19 cellular contexts compared by ENCODE assay signal in genomic region chr16:75065808-75066149, GRCh38. TPM values are rescaled to one million over a fixed set of nuclear protein-coding genes. Genes with fewer than 3 reads are reported as not detected.
A peak's percentile ranks its signal among the peaks of the same experiment; 100 is the strongest.
DNase-seq lines count a peak whose midpoint lies in the region; ATAC-seq and TF ChIP-seq lines count a peak whose summit lies in the region.
"Had no signal": no experiment of that assay in that cellular context is flagged by ENCODE, and none has a peak within 500 bp of the region (broad histone marks: within the 10 kb centered on the region; RNA-seq: fewer than 3 reads in every experiment).

No MANE protein-coding gene starts in this region.

- no peaks in the 10 kb centered on the region for H3K9me3 Mint-ChIP-seq in CD4-positive, alpha-beta T cell
- H3K9me3 Mint-ChIP-seq in progenitor cell of endocrine pancreas (ENCODE audit: low read depth): no peaks in the 10 kb centered on the region
- H3K9me3 Mint-ChIP-seq: activated CD8-positive, alpha-beta T cell treated with anti-CD3 and anti-CD28 coated beads for 36 hours; activated T-helper 2 cell treated with anti-CD3 and anti-CD28 coated beads, Interferon-gamma antibody, Interleukin-2, Interleukin-4, amounts not matched to agents 10 μg/mL and 5 μg/mL and 100 μg/mL, durations not matched to agents 14 hours and 24 hours and 36 hours had no signal

- peaks cover 29% of the 10 kb centered on the region for H3K4me1 ChIP-seq in hepatocyte (ENCODE audit: insufficient read depth)
- H3K4me1 ChIP-seq in ascending aorta: peaks cover 0 to 6% of the 10 kb centered on the region in 2 donors
- H3K4me1 ChIP-seq: foreskin keratinocyte had no signal

- TF ChIP-seq CTCF in CD4-positive, alpha-beta T cell (IDR thresholded peaks at IDR 0.05): no peak
- TF ChIP-seq CTCF in NB4 (IDR thresholded peaks at IDR 0.05; ENCODE audit: low read depth, low read length) (no peak), hepatocyte (IDR thresholded peaks at IDR 0.05; ENCODE audit: poor library complexity) (no peak), progenitor cell of endocrine pancreas (IDR thresholded peaks at IDR 0.05; ENCODE audit: unreplicated experiment) (no peak), ascending aorta (IDR thresholded peaks at IDR 0.05) (no peak), lower leg skin (IDR thresholded peaks at IDR 0.05) (no peak)

- H3K79me2 ChIP-seq in hepatocyte: peaks cover 80% of the 10 kb centered on the region

- H3K4me3 Mint-ChIP-seq in CD4-positive, alpha-beta T cell: no peak overlapping the region
- no peak overlapping the region for H3K4me3 Mint-ChIP-seq in progenitor cell of endocrine pancreas (ENCODE audit: low read depth)
- H3K4me3 Mint-ChIP-seq: neural progenitor cell had no signal

- no peak for TF ChIP-seq POLR2A in NB4 (IDR thresholded peaks at IDR 0.05; ENCODE audit: extremely low read depth, insufficient read length)
- no peak for TF ChIP-seq POLR2A in lower leg skin (IDR thresholded peaks at IDR 0.05)

- no peaks in the 10 kb centered on the region for H3K9me2 ChIP-seq in hepatocyte (replicated peaks; ENCODE audit: insufficient read depth)

- intact Hi-C loops in CD4-positive, alpha-beta T cell (cut with DNase I, micrococcal nuclease): no loop called here
- intact Hi-C loops in ascending aorta (cut with DNase I) (no loop called here), lower leg skin (cut with DNase I; ENCODE audit: low total_unique reads) (no loop called here)

- 63% methylated on average over 4 of the region's 4 CpGs for WGBS in hepatocyte (ENCODE audit: low lambda C conversion rate, missing lambda C conversion rate)
- 84 to 86% methylated on average over 4 of the region's 4 CpGs for WGBS in lower leg skin, 2 donors

- H3K36me3 ChIP-seq in hepatocyte (replicated peaks; ENCODE audit: insufficient read depth, low read depth) (no peaks in the 10 kb centered on the region), ascending aorta (no peaks in the 10 kb centered on the region)
- H3K36me3 ChIP-seq: left ventricle myocardium inferior, neural progenitor cell had no signal

- no peak overlapping the region for H2AFZ ChIP-seq in hepatocyte
- H2AFZ ChIP-seq: neural progenitor cell had no signal

- DNase-seq in CD4-positive, alpha-beta T cell: no peak
- DNase-seq in NB4 (ENCODE audit: low read depth): no peak
- DNase-seq in hepatocyte (ENCODE audit: low spot score): no peak
- DNase-seq in progenitor cell of endocrine pancreas (ENCODE audit: low spot score, unreplicated experiment): no peak
- no peak for DNase-seq in ascending aorta (ENCODE audit: low spot score in 2 of 2)
- DNase-seq in HUDEP-2 (lab: John Stamatoyannopoulos, UW; ENCODE audit: unreplicated experiment in 76 of 76): no peak
- no peak for DNase-seq in lower leg skin (ENCODE audit: low spot score in 2 of 2)
- DNase-seq in NCI-H2227 (lab: John Stamatoyannopoulos, UW; ENCODE audit: unreplicated experiment): no peak
- DNase-seq: amniotic stem cell, DMS 273 treated with DMSO at 0.1 percent for 48 hours, foreskin keratinocyte, left ventricle myocardium inferior, MM.1S, NCI-H187 treated with DMSO at 0.1 percent for 48 hours, NCI-H526 treated with DMSO at 0.1 percent for 48 hours had no signal

- H3K27me3 Mint-ChIP-seq in CD4-positive, alpha-beta T cell: no peaks in the 10 kb centered on the region
- H3K27me3 Mint-ChIP-seq in progenitor cell of endocrine pancreas: no peaks in the 10 kb centered on the region
- H3K27me3 Mint-ChIP-seq: activated CD8-positive, alpha-beta T cell treated with anti-CD3 and anti-CD28 coated beads for 36 hours had no signal

- POLR2A ChIA-PET in CD4-positive, alpha-beta T cell (lab: Charles Lee): interaction anchor here (1.6 to 4.3 kb wide), 2 partner anchors 9 to 32 kb away, joined by 6 to 26 read pairs; no protein-coding TSS in a partner anchor

- CTCF ChIA-PET in CD4-positive, alpha-beta T cell (lab: Charles Lee): interaction anchor here (0.5 to 2.7 kb wide), 2 partner anchors 45 to 452 kb away, joined by 3 to 10 read pairs; no protein-coding TSS in a partner anchor

- no peaks in the 10 kb centered on the region for H3K36me3 Mint-ChIP-seq in CD4-positive, alpha-beta T cell (ENCODE audit: low read depth)
- H3K36me3 Mint-ChIP-seq in progenitor cell of endocrine pancreas (ENCODE audit: insufficient read depth): peaks cover 2% of the 10 kb centered on the region

- no peaks in the 10 kb centered on the region for H3K9me3 ChIP-seq in CD4-positive, alpha-beta T cell (ENCODE audit: control insufficient read depth, low read length)
- H3K9me3 ChIP-seq in hepatocyte (ENCODE audit: low read depth) (no peaks in the 10 kb centered on the region), ascending aorta (no peaks in the 10 kb centered on the region)
- H3K9me3 ChIP-seq: left ventricle myocardium inferior had no signal

- H3K4me3 ChIP-seq in NB4 (ENCODE audit: low read depth, low read length): peak overlapping the region; percentile 50
- no peak overlapping the region for H3K4me3 ChIP-seq in hepatocyte
- H3K4me3 ChIP-seq in ascending aorta: no peak overlapping the region
- H3K4me3 ChIP-seq in lower leg skin (ENCODE audit: low read depth, poor library complexity, severe bottlenecking): no peak overlapping the region
- H3K4me3 ChIP-seq: left ventricle myocardium inferior, neural progenitor cell had no signal

- no peak overlapping the region for H3K27ac ChIP-seq in CD4-positive, alpha-beta T cell (ENCODE audit: low read depth, low read length)
- H3K27ac ChIP-seq in hepatocyte (peak overlapping the region; percentile 94), ascending aorta (no peak overlapping the region)
- H3K27ac ChIP-seq: foreskin keratinocyte, neural progenitor cell had no signal

- H3K4me2 ChIP-seq in hepatocyte: peak overlapping the region; percentile 69
- H3K4me2 ChIP-seq: neural progenitor cell had no signal

- H4K20me1 ChIP-seq in hepatocyte (ENCODE audit: insufficient read depth, poor library complexity, severe bottlenecking): no peaks in the 10 kb centered on the region

- ATAC-seq in CD4-positive, alpha-beta T cell (ENCODE audit: poor library complexity): no peak
- ATAC-seq: foreskin keratinocyte had no signal

- no peaks in the 10 kb centered on the region for H3K27me3 ChIP-seq in CD4-positive, alpha-beta T cell (ENCODE audit: control insufficient read depth, insufficient read depth, low read length)
- H3K27me3 ChIP-seq in hepatocyte: no peaks in the 10 kb centered on the region
- H3K27me3 ChIP-seq in ascending aorta: no peaks in the 10 kb centered on the region
- H3K27me3 ChIP-seq: foreskin keratinocyte, neural progenitor cell had no signal

- H3K27ac Mint-ChIP-seq in CD4-positive, alpha-beta T cell: peak overlapping the region; percentile 84
- peak overlapping the region; percentile 80 for H3K27ac Mint-ChIP-seq in progenitor cell of endocrine pancreas
- H3K27ac Mint-ChIP-seq: activated CD8-positive, alpha-beta T cell treated with anti-CD3 and anti-CD28 coated beads for 36 hours; activated T-helper 2 cell treated with anti-CD3 and anti-CD28 coated beads, Interferon-gamma antibody, Interleukin-2, Interleukin-4, amounts not matched to agents 10 μg/mL and 5 μg/mL and 100 μg/mL, durations not matched to agents 14 hours and 24 hours and 36 hours; neural progenitor cell had no signal

- H3K4me1 Mint-ChIP-seq in CD4-positive, alpha-beta T cell (ENCODE audit: low read depth): peaks cover 76% of the 10 kb centered on the region
- H3K4me1 Mint-ChIP-seq in progenitor cell of endocrine pancreas (ENCODE audit: low read depth): peaks cover 50% of the 10 kb centered on the region

RNA-seq across cellular contexts. Expression of gene LDHD, which starts 50.8 kb away (rescaled TPM):
- total RNA-seq in CD4-positive, alpha-beta T cell: not detected
- total RNA-seq in hepatocyte (12.7 and 13.9 TPM in 2 replicates), progenitor cell of endocrine pancreas (0.64 and 0.89 TPM in 2 replicates), ascending aorta (7.5 TPM), lower leg skin (10 to 100 TPM in 2 of 4 donors, 1 to 10 TPM in 2; 5.9 to 21.9 (median 8.9) TPM)
- 10.8 and 21.9 TPM in 2 replicates for polyA plus RNA-seq in hepatocyte
- total RNA-seq: activated CD8-positive, alpha-beta T cell treated with anti-CD3 and anti-CD28 coated beads for 36 hours; HT1080 had no signal
